In genomic region chr14:80959448-80960006, GRCh38 we compare ENCODE assay signal across 8 cellular contexts. TPM values are rescaled to one million over a fixed set of nuclear protein-coding genes. Genes with fewer than 3 reads are reported as not detected.
DNase-seq lines count a peak whose midpoint lies in the region; ATAC-seq and TF ChIP-seq lines count a peak whose summit lies in the region.
"Had no signal": no experiment of that assay in that cellular context is flagged by ENCODE, and none has a peak within 500 bp of the region (broad histone marks: within the 10 kb centered on the region; RNA-seq: fewer than 3 reads in every experiment).

No MANE protein-coding gene starts in this region.

- H3K27ac ChIP-seq in osteoblast (ENCODE audit: low read depth, low read length), result no peak overlapping the region

- no peaks in the 10 kb centered on the region for H3K4me1 ChIP-seq in osteoblast (ENCODE audit: insufficient read depth, low read length)

- DNase-seq in NCI-H1417 treated with DMSO at 0.1 percent for 48 hours (lab: John Stamatoyannopoulos, UW) (peak; percentile 41), osteoblast (ENCODE audit: insufficient read length, low spot score, missing footprints) (no peak), mesothelial cell of epicardium (ENCODE audit: low spot score in 2 of 2, unreplicated experiment in 2 of 2) (no peak), retina (no peak)
- DNase-seq in activated T-cell treated with anti-CD3 and anti-CD28 coated beads, Interleukin-2, amount 50 U/mL, for 4 hours, result peak; percentile 15

- peak overlapping the region; percentile 77 for H2AFZ ChIP-seq in osteoblast (ENCODE audit: low read length)

- peaks cover 46% of the 10 kb centered on the region for H3K4me1 Mint-ChIP-seq in activated T-cell treated with anti-CD3 and anti-CD28 coated beads, Interleukin-2, amount 50 U/mL, for 4 hours (ENCODE audit: low read depth)
- peaks cover 4% of the 10 kb centered on the region for H3K4me1 Mint-ChIP-seq in mesothelial cell of epicardium

- H3K36me3 Mint-ChIP-seq in activated T-cell treated with anti-CD3 and anti-CD28 coated beads, Interleukin-2, amount 50 U/mL, for 4 hours (ENCODE audit: insufficient read depth), result no peaks in the 10 kb centered on the region
- H3K36me3 Mint-ChIP-seq in mesothelial cell of epicardium, result no peaks in the 10 kb centered on the region

- H3K27ac Mint-ChIP-seq in mesothelial cell of epicardium, result no peak overlapping the region

- H3K27me3 Mint-ChIP-seq in activated T-cell treated with anti-CD3 and anti-CD28 coated beads, Interleukin-2, amount 50 U/mL, for 4 hours (ENCODE audit: low read depth), result no peaks in the 10 kb centered on the region
- H3K27me3 Mint-ChIP-seq in mesothelial cell of epicardium (ENCODE audit: low read depth), result peaks cover 69% of the 10 kb centered on the region

- TF ChIP-seq CTCF in osteoblast (IDR thresholded peaks at IDR 0.05; ENCODE audit: extremely low read depth, low read depth, low read length) (no peak), mesothelial cell of epicardium (IDR thresholded peaks at IDR 0.05; ENCODE audit: unreplicated experiment) (no peak)

- no peaks in the 10 kb centered on the region for H4K20me1 ChIP-seq in osteoblast (ENCODE audit: insufficient read depth, low read length)

- H3K27me3 ChIP-seq in osteoblast (ENCODE audit: insufficient read depth, low read length), result peaks cover 27% of the 10 kb centered on the region

- ATAC-seq in GM18867 (IDR thresholded peaks at IDR 0.05; ENCODE audit: unreplicated experiment), result peak; percentile 96
- peak; percentile 97 for ATAC-seq in HG02623 (IDR thresholded peaks at IDR 0.05; ENCODE audit: unreplicated experiment)
- peak; percentile 88 for ATAC-seq in activated T-cell treated with anti-CD3 and anti-CD28 coated beads, Interleukin-2, amount 50 U/mL, for 4 hours
- ATAC-seq: Panc1 had no signal

- no peaks in the 10 kb centered on the region for H3K9me3 ChIP-seq in osteoblast (ENCODE audit: low read depth, low read length)

- H3K4me3 Mint-ChIP-seq in activated T-cell treated with anti-CD3 and anti-CD28 coated beads, Interleukin-2, amount 50 U/mL, for 4 hours, result peak overlapping the region; percentile 66
- H3K4me3 Mint-ChIP-seq in mesothelial cell of epicardium, result no peak overlapping the region

- no peaks in the 10 kb centered on the region for H3K9me3 Mint-ChIP-seq in activated T-cell treated with anti-CD3 and anti-CD28 coated beads, Interleukin-2, amount 50 U/mL, for 4 hours
- no peaks in the 10 kb centered on the region for H3K9me3 Mint-ChIP-seq in mesothelial cell of epicardium

- H3K79me2 ChIP-seq in osteoblast (ENCODE audit: insufficient read depth, low read length), result no peaks in the 10 kb centered on the region

- H3K36me3 ChIP-seq in osteoblast (ENCODE audit: insufficient read depth, low read length), result no peaks in the 10 kb centered on the region

- peak overlapping the region; percentile 71 for H3K4me2 ChIP-seq in osteoblast (ENCODE audit: insufficient read depth, low read length)

- H3K4me3 ChIP-seq in osteoblast (ENCODE audit: insufficient read depth, low read length), result peak overlapping the region; percentile 41

RNA-seq across cellular contexts. Expression of gene TSHR, which starts 4.1 kb away (rescaled TPM):
- under 1 TPM in 2 of 3 donors, not detected in 1; 0.24 to 0.47 TPM for total RNA-seq in activated T-cell treated with anti-CD3 and anti-CD28 coated beads, Interleukin-2, amount 50 U/mL, for 4 hours
- total RNA-seq in osteoblast, result not detected in 2 replicates
- not detected in 3 replicates for total RNA-seq in mesothelial cell of epicardium

RNA-seq across cellular contexts. Expression of gene CEP128, which starts 18.0 kb away (rescaled TPM):
- 10 to 100 TPM; 17.1 to 22.7 (median 21.2) TPM for total RNA-seq in activated T-cell treated with anti-CD3 and anti-CD28 coated beads, Interleukin-2, amount 50 U/mL, for 4 hours
- 5.4 and 7.7 TPM in 2 replicates for total RNA-seq in osteoblast
- total RNA-seq in mesothelial cell of epicardium, result 14.8 to 15.7 TPM (median 15.3 TPM) in 3 replicates

Comparison
In these comparisons a context has a peak if more than half of its experiments do, and no peak if none do; other contexts are left out.
1. DNase-seq: peak in NCI-H1417 treated with DMSO at 0.1 percent for 48 hours (single experiment) and activated T-cell treated with anti-CD3 and anti-CD28 coated beads, Interleukin-2, amount 50 U/mL, for 4 hours (single experiment); none in osteoblast (single experiment), mesothelial cell of epicardium (0 of 2) and retina (single experiment).
2. Peak in every context shown above with its lines, with median percentiles within 50 percentile points of each other: ATAC-seq.